ENCODE assay signal across 9 cellular contexts in the genomic region with DNA sequence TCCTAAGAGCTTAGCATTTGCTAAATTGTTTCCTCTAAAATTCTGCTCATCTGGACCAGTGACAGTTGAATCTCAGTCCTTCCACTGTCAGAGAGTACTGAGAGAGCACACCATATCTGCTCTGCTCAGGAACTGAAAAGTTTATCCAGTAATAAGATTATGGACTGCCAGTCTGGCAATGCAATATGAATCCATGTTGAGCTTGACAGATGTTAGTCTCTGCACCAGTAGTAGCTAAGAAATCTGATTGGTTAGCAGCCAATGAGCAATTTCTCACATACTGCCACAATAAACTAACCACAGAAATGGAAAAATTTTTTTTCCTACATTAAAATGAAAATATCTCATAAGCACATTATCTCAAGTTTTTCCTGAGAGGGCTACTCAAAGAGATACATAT. TPM values are rescaled to one million over a fixed set of nuclear protein-coding genes. Genes with fewer than 3 reads are reported as not detected.
DNase-seq lines count a peak whose midpoint lies in the region; ATAC-seq and TF ChIP-seq lines count a peak whose summit lies in the region.
"Had no signal": no experiment of that assay in that cellular context is flagged by ENCODE, and none has a peak within 500 bp of the region (broad histone marks: within the 10 kb centered on the region; RNA-seq: fewer than 3 reads in every experiment).

No MANE protein-coding gene starts in this region.

- ATAC-seq in psoas muscle = no peak
- no peak for ATAC-seq in HG02885 (IDR thresholded peaks at IDR 0.05; ENCODE audit: poor library complexity, unreplicated experiment)

- no peaks in the 10 kb centered on the region for H3K36me3 ChIP-seq in endocrine pancreas (ENCODE audit: control insufficient read depth, insufficient read depth, low read length)
- H3K36me3 ChIP-seq in psoas muscle (ENCODE audit: insufficient read depth in 1 of 2, low read depth in 1 of 2) = no peaks in the 10 kb centered on the region

- H3K27me3 ChIP-seq in endocrine pancreas (ENCODE audit: control insufficient read depth, insufficient read depth, low read length) (no peaks in the 10 kb centered on the region), psoas muscle (ENCODE audit: insufficient read depth in 3 of 3, low read length in 2 of 3) (no peaks in the 10 kb centered on the region)

- TF ChIP-seq CTCF in psoas muscle (IDR thresholded peaks at IDR 0.05) = no peak

- peak; percentile 31 for DNase-seq in ELR (ENCODE audit: low read depth)
- DNase-seq in NCI-H82 treated with DMSO at 0.1 percent for 48 hours (lab: John Stamatoyannopoulos, UW; ENCODE audit: unreplicated experiment) = peak; percentile 82
- no peak for DNase-seq in psoas muscle
- no peak for DNase-seq in COR-L47 (lab: John Stamatoyannopoulos, UW)
- DNase-seq in activated effector memory CD4-positive, alpha-beta T cell treated with Interleukin-2 at 50 U/mL for 16 hours = no peak
- DNase-seq in NCI-H748 (lab: John Stamatoyannopoulos, UW; ENCODE audit: unreplicated experiment) = no peak
- DNase-seq: NCI-H526 treated with DMSO at 0.1 percent for 48 hours had no signal

- H3K9ac ChIP-seq in endocrine pancreas (ENCODE audit: control insufficient read depth, insufficient read depth, low read length) = no peak overlapping the region

- intact Hi-C loops in psoas muscle (cut with DNase I) = no loop called here

- H3K4me3 ChIP-seq in endocrine pancreas (ENCODE audit: control insufficient read depth, insufficient read depth, low read length) (peak overlapping the region; percentile 85), psoas muscle (peak overlapping the region; percentile 94)

- H3K27ac ChIP-seq in psoas muscle = peak overlapping the region; percentile 94

- H3K4me1 ChIP-seq in endocrine pancreas (ENCODE audit: control insufficient read depth, insufficient read depth, low read length) (peaks cover 24% of the 10 kb centered on the region), psoas muscle (peaks cover 41% of the 10 kb centered on the region)

- H3K9me3 ChIP-seq in endocrine pancreas (ENCODE audit: control insufficient read depth, low read length) = no peaks in the 10 kb centered on the region
- H3K9me3 ChIP-seq in psoas muscle = no peaks in the 10 kb centered on the region

RNA-seq across cellular contexts. Expression of gene PRKD3, which starts 2.3 kb away (rescaled TPM):
- 10 to 100 TPM; 17.1 to 21.4 (median 18.8) TPM for total RNA-seq in psoas muscle
- 1 to 10 TPM; 5.5 to 7.1 (median 6.2) TPM for polyA plus RNA-seq in psoas muscle

RNA-seq across cellular contexts. Expression of gene QPCT, which starts 22.1 kb away (rescaled TPM):
- 10 to 100 TPM in 1 of 4 donors, 1 to 10 TPM in 3; 1.4 to 10.6 (median 5.9) TPM for total RNA-seq in psoas muscle
- 1 to 10 TPM in 2 of 3 donors, under 1 TPM in 1; 0.36 to 2.5 (median 1.0) TPM for polyA plus RNA-seq in psoas muscle

Comparison
In these comparisons a context has a peak if more than half of its experiments do, and no peak if none do; other contexts are left out.
1. DNase-seq: peak in ELR (single experiment) and NCI-H82 treated with DMSO at 0.1 percent for 48 hours (single experiment); none in psoas muscle (0 of 2), COR-L47 (single experiment), activated effector memory CD4-positive, alpha-beta T cell treated with Interleukin-2 at 50 U/mL for 16 hours (single experiment) and NCI-H748 (single experiment).